In genomic region chrX:41382699-41383645, GRCh38 we compare ENCODE assay signal across 10 cellular contexts. TPM values are rescaled to one million over a fixed set of nuclear protein-coding genes. Genes with fewer than 3 reads are reported as not detected.
A peak's percentile ranks its signal among the peaks of the same experiment; 100 is the strongest.
DNase-seq lines count a peak whose midpoint lies in the region; ATAC-seq and TF ChIP-seq lines count a peak whose summit lies in the region.
"Had no signal": no experiment of that assay in that cellular context is flagged by ENCODE, and none has a peak within 500 bp of the region (broad histone marks: within the 10 kb centered on the region; RNA-seq: fewer than 3 reads in every experiment).

No MANE protein-coding gene starts in this region.

- intact Hi-C loops in CD8-positive, alpha-beta T cell (cut with DNase I, micrococcal nuclease) = no loop called here
- intact Hi-C loops in A673 (cut with micrococcal nuclease; ENCODE audit: unreplicated experiment) = no loop called here

- peaks cover 11% of the 10 kb centered on the region for H3K4me1 ChIP-seq in CD8-positive, alpha-beta T cell (ENCODE audit: insufficient read depth, low read length)
- H3K4me1 ChIP-seq in mucosa of stomach (ENCODE audit: control insufficient read depth, insufficient read depth, low read length) = peaks cover 29% of the 10 kb centered on the region
- no peaks in the 10 kb centered on the region for H3K4me1 ChIP-seq in BE2C
- no peaks in the 10 kb centered on the region for H3K4me1 ChIP-seq in A673 (ENCODE audit: insufficient read depth, low read length, poor library complexity, severe bottlenecking)
- H3K4me1 ChIP-seq: SJCRH30 had no signal

- H3K27ac ChIP-seq in CD8-positive, alpha-beta T cell (ENCODE audit: low read depth, low read length) = no peak overlapping the region
- H3K27ac ChIP-seq in A673 (ENCODE audit: low read depth, low read length, poor library complexity, severe bottlenecking) = no peak overlapping the region
- H3K27ac ChIP-seq: SJCRH30 had no signal

- no peak for TF ChIP-seq CTCF in CD8-positive, alpha-beta T cell (IDR thresholded peaks at IDR 0.05)
- TF ChIP-seq CTCF in BE2C (IDR thresholded peaks at IDR 0.05; ENCODE audit: low read depth, low read length) (no peak), A673 (conservative IDR thresholded peaks at IDR 0.05; ENCODE audit: low read depth, low read length) (no peak)

- H3K9me3 Mint-ChIP-seq in CD8-positive, alpha-beta T cell = no peaks in the 10 kb centered on the region
- no peaks in the 10 kb centered on the region for H3K9me3 Mint-ChIP-seq in activated naive CD4-positive, alpha-beta T cell treated with anti-CD3 and anti-CD28 coated beads, Interleukin-2, amount 10 ng/mL, durations not matched to agents 7 days and 5 days

- POLR2A ChIA-PET in CD8-positive, alpha-beta T cell (lab: Charles Lee) = no interaction called here
- POLR2A ChIA-PET in A673 (lab: Charles Lee; ENCODE audit: low non-redundant PET) = no interaction called here

- DNase-seq in CD8-positive, alpha-beta T cell = peak in 1 of 7 experiments; percentile 27
- DNase-seq in MV-4-11 (lab: John Stamatoyannopoulos, UW) (peak; percentile 5), OCI-M2 (lab: John Stamatoyannopoulos, UW; ENCODE audit: unreplicated experiment) (no peak), BE2C (no peak), A673 (ENCODE audit: low spot score) (no peak)
- peak; percentile 63 for DNase-seq in activated naive CD4-positive, alpha-beta T cell treated with anti-CD3 and anti-CD28 coated beads, Interleukin-2, amount 10 ng/mL, durations not matched to agents 7 days and 5 days

- no peaks in the 10 kb centered on the region for H3K27me3 ChIP-seq in CD8-positive, alpha-beta T cell (ENCODE audit: insufficient read depth, low read length)
- H3K27me3 ChIP-seq in mucosa of stomach (ENCODE audit: control insufficient read depth, insufficient read depth, low read length) = no peaks in the 10 kb centered on the region
- no peaks in the 10 kb centered on the region for H3K27me3 ChIP-seq in BE2C
- H3K27me3 ChIP-seq in A673 (replicated peaks; ENCODE audit: insufficient read depth, low read depth, low read length, poor library complexity) = no peaks in the 10 kb centered on the region
- H3K27me3 ChIP-seq: SJCRH30 had no signal

- H3K36me3 ChIP-seq in CD8-positive, alpha-beta T cell (ENCODE audit: insufficient read depth, low read length) = no peaks in the 10 kb centered on the region
- H3K36me3 ChIP-seq in mucosa of stomach (ENCODE audit: control insufficient read depth, insufficient read depth, low read length) (no peaks in the 10 kb centered on the region), BE2C (no peaks in the 10 kb centered on the region), A673 (ENCODE audit: insufficient read depth, low read length, poor library complexity, severe bottlenecking) (no peaks in the 10 kb centered on the region)
- H3K36me3 ChIP-seq: heart left ventricle, SJCRH30 had no signal

- H3K27ac Mint-ChIP-seq in CD8-positive, alpha-beta T cell = peak overlapping the region; percentile 85
- H3K27ac Mint-ChIP-seq in activated naive CD4-positive, alpha-beta T cell treated with anti-CD3 and anti-CD28 coated beads, Interleukin-2, amount 10 ng/mL, durations not matched to agents 7 days and 5 days = peak overlapping the region; percentile 99

- H3K4me1 Mint-ChIP-seq in CD8-positive, alpha-beta T cell (ENCODE audit: low read depth) = peaks cover 14% of the 10 kb centered on the region
- H3K4me1 Mint-ChIP-seq in activated naive CD4-positive, alpha-beta T cell treated with anti-CD3 and anti-CD28 coated beads, Interleukin-2, amount 10 ng/mL, durations not matched to agents 7 days and 5 days = peaks cover 22% of the 10 kb centered on the region

- CTCF ChIA-PET in CD8-positive, alpha-beta T cell (lab: Charles Lee) = interaction anchor here (0.6 to 0.7 kb wide), 3 partner anchors 43 to 1156 kb away, joined by 3 to 5 read pairs (median 5); no protein-coding TSS in a partner anchor
- CTCF ChIA-PET in activated naive CD4-positive, alpha-beta T cell treated with anti-CD3 and anti-CD28 coated beads, Interleukin-2, amount 10 ng/mL, durations not matched to agents 7 days and 5 days (lab: Charles Lee) = interaction anchor here (0.6 to 1.1 kb wide), 4 partner anchors 9 to 60 kb away, joined by 3 read pairs; no protein-coding TSS in a partner anchor
- CTCF ChIA-PET in A673 (lab: Charles Lee) = no interaction called here

- BruUV-seq in A673 (replicated peaks; lab: Mats Ljungman, UMichigan) = no TSS peak

- peak overlapping the region; percentile 43 for H3K9ac ChIP-seq in mucosa of stomach (ENCODE audit: low read length)

- no peak overlapping the region for H3K4me3 ChIP-seq in CD8-positive, alpha-beta T cell (ENCODE audit: low read depth, low read length)
- H3K4me3 ChIP-seq in mucosa of stomach (ENCODE audit: low read length) (no peak overlapping the region), BE2C (ENCODE audit: low read depth, low read length) (no peak overlapping the region), A673 (ENCODE audit: low read depth, low read length, poor library complexity, severe bottlenecking) (no peak overlapping the region)
- H3K4me3 ChIP-seq: heart left ventricle, SJCRH30 had no signal

- H3K4me3 Mint-ChIP-seq in CD8-positive, alpha-beta T cell = peak overlapping the region; percentile 50
- peak overlapping the region; percentile 69 for H3K4me3 Mint-ChIP-seq in activated naive CD4-positive, alpha-beta T cell treated with anti-CD3 and anti-CD28 coated beads, Interleukin-2, amount 10 ng/mL, durations not matched to agents 7 days and 5 days

- no peaks in the 10 kb centered on the region for H3K27me3 Mint-ChIP-seq in CD8-positive, alpha-beta T cell (ENCODE audit: low read depth)
- H3K27me3 Mint-ChIP-seq in activated naive CD4-positive, alpha-beta T cell treated with anti-CD3 and anti-CD28 coated beads, Interleukin-2, amount 10 ng/mL, durations not matched to agents 7 days and 5 days = no peaks in the 10 kb centered on the region

- ATAC-seq in CD8-positive, alpha-beta T cell = peak; percentile 54
- ATAC-seq in HG03159 (IDR thresholded peaks at IDR 0.05; ENCODE audit: unreplicated experiment) = no peak

- H3K36me3 Mint-ChIP-seq in CD8-positive, alpha-beta T cell = no peaks in the 10 kb centered on the region
- H3K36me3 Mint-ChIP-seq in activated naive CD4-positive, alpha-beta T cell treated with anti-CD3 and anti-CD28 coated beads, Interleukin-2, amount 10 ng/mL, durations not matched to agents 7 days and 5 days = no peaks in the 10 kb centered on the region

- no peaks in the 10 kb centered on the region for H3K9me3 ChIP-seq in CD8-positive, alpha-beta T cell (ENCODE audit: low read length)
- H3K9me3 ChIP-seq in mucosa of stomach (ENCODE audit: control insufficient read depth, low read length) = no peaks in the 10 kb centered on the region
- no peaks in the 10 kb centered on the region for H3K9me3 ChIP-seq in BE2C
- no peaks in the 10 kb centered on the region for H3K9me3 ChIP-seq in A673 (ENCODE audit: low read depth, low read length, poor library complexity, severe bottlenecking)
- H3K9me3 ChIP-seq: heart left ventricle, SJCRH30 had no signal

RNA-seq across cellular contexts. Expression of gene DDX3X, which starts 49.0 kb away (rescaled TPM):
- 100 to 1,000 TPM; 643 to 648 TPM for total RNA-seq in CD8-positive, alpha-beta T cell
- 73.2 TPM for polyA plus RNA-seq in BE2C (2012; ENCODE audit: insufficient read depth, insufficient read length, low read depth)
- total RNA-seq in A673 (2021) = 408 and 454 TPM in 2 replicates

Comparison
In these comparisons a context has a peak if more than half of its experiments do, and no peak if none do; other contexts are left out.
1. DNase-seq: peak in MV-4-11 (single experiment) and activated naive CD4-positive, alpha-beta T cell treated with anti-CD3 and anti-CD28 coated beads, Interleukin-2, amount 10 ng/mL, durations not matched to agents 7 days and 5 days (single experiment); none in OCI-M2 (single experiment), BE2C (single experiment) and A673 (single experiment).